26 cellular contexts compared by ENCODE assay signal in the genomic region with DNA sequence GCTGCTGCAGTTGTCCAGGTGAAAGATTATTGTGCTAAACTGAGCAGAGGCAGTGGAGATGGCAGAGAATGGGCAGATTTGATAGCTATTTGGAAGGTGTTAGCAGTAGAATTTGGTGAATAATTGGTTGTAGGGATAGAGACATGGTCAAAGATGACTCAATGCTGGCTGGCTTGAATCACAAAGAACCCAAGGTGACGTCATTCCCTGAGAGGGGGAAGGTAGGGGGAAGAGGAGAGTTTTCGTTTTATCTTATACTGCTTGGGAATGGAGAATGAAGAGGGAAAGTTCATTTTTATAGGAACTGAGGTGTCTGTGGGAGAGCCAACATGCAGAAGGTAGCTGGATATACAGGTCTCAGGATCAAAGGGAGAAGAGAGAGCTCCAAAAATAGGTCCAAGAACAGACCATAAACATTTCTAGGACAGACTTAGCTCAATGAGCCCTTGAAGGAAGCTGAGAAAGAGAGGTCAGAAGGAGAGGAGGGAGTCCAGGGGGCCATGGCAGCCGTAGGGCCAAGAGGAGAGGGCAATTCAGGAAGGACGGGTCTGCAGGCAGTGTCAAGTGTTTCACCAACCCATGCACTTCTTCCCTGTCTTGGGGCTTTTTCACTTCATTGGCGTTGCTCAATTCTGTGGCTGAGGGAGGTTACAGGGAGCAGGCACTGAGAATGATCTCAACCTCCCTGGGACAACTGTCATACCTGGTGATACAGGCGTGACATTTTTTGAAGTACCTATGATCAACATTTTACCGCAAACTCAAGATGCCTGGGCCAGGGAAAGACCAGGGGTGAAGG.
A peak's percentile ranks its signal among the peaks of the same experiment; 100 is the strongest.
DNase-seq lines count a peak whose midpoint lies in the region; ATAC-seq lines count a peak whose summit lies in the region.
"Had no signal": no experiment of that assay in that cellular context is flagged by ENCODE, and none has a peak within 500 bp of the region (broad histone marks: within the 10 kb centered on the region; RNA-seq: fewer than 3 reads in every experiment).

No MANE protein-coding gene starts in this region.

- no peak overlapping the region for H3K4me3 ChIP-seq in mesenchymal stem cell (ENCODE audit: insufficient read depth in 1 of 2, low read depth in 1 of 2, low read length in 2 of 2)
- H3K4me3 ChIP-seq: body of pancreas, HAP-1, heart left ventricle, PC-9 had no signal

- H4K91ac ChIP-seq in mesenchymal stem cell (ENCODE audit: low read length) = peak overlapping the region; percentile 39

- no peaks in the 10 kb centered on the region for H3K9me3 ChIP-seq in mesenchymal stem cell (ENCODE audit: control insufficient read depth, low read length)
- H3K9me3 ChIP-seq: body of pancreas, HAP-1, heart left ventricle had no signal

- no peak overlapping the region for H2AK5ac ChIP-seq in mesenchymal stem cell (ENCODE audit: low read length, severe bottlenecking)

- H2BK12ac ChIP-seq in mesenchymal stem cell (ENCODE audit: low read length in 2 of 2) = peak overlapping the region in 1 of 2 experiments; percentile 7

- H3K27ac ChIP-seq in mesenchymal stem cell (ENCODE audit: low read length, poor library complexity, severe bottlenecking) = no peak overlapping the region
- H3K27ac ChIP-seq: 22Rv1, body of pancreas, heart left ventricle, PC-9 had no signal

- H3K23ac ChIP-seq in mesenchymal stem cell (ENCODE audit: low read length in 2 of 2) = no peak overlapping the region

- no peaks in the 10 kb centered on the region for H3K4me1 ChIP-seq in mesenchymal stem cell (ENCODE audit: control insufficient read depth, insufficient read depth, low read depth, low read length)
- H3K4me1 ChIP-seq: body of pancreas, HAP-1, heart left ventricle had no signal

- H3K36me3 ChIP-seq in mesenchymal stem cell (ENCODE audit: control insufficient read depth in 1 of 2, insufficient read depth in 2 of 2, low read depth in 1 of 2, low read length in 2 of 2) = no peaks in the 10 kb centered on the region
- H3K36me3 ChIP-seq: HAP-1, heart left ventricle had no signal

- H3K79me1 ChIP-seq in mesenchymal stem cell (replicated peaks; ENCODE audit: low read length, poor library complexity, severe bottlenecking) = no peaks in the 10 kb centered on the region

- H2BK5ac ChIP-seq in mesenchymal stem cell (ENCODE audit: low read depth, low read length, poor library complexity, severe bottlenecking) = no peak overlapping the region

- no peak overlapping the region for H2AFZ ChIP-seq in mesenchymal stem cell (ENCODE audit: low read depth, low read length)
- H2AFZ ChIP-seq: PC-9 had no signal

- no peak overlapping the region for H3K14ac ChIP-seq in mesenchymal stem cell (ENCODE audit: low read length in 2 of 2)

- peak overlapping the region; percentile 23 for H4K8ac ChIP-seq in mesenchymal stem cell (ENCODE audit: low read length)

- no peak overlapping the region for H3K9ac ChIP-seq in mesenchymal stem cell (ENCODE audit: low read length)

- no peak overlapping the region for H2BK120ac ChIP-seq in mesenchymal stem cell (ENCODE audit: low read depth, low read length)

- WGBS in mesenchymal stem cell = 77% methylated on average over 6 of the region's 7 CpGs

- peak overlapping the region; percentile 4 to 6 for H3K18ac ChIP-seq in mesenchymal stem cell (ENCODE audit: low read depth in 1 of 2, low read length in 2 of 2)

- no peak overlapping the region for H3K4ac ChIP-seq in mesenchymal stem cell (ENCODE audit: low read depth in 1 of 2, low read length in 2 of 2)

- peak; percentile 9 for DNase-seq in DMS53 (lab: John Stamatoyannopoulos, UW)
- no peak for DNase-seq in DMS53 treated with DMSO at 0.1 percent for 48 hours (lab: John Stamatoyannopoulos, UW; ENCODE audit: unreplicated experiment)
- peak; percentile 72 for DNase-seq in NOMO-1 treated with DMSO at 0.1 percent for 48 hours (lab: John Stamatoyannopoulos, UW; ENCODE audit: unreplicated experiment)
- peak; percentile 5 for DNase-seq in astrocyte of the hippocampus (ENCODE audit: low read depth, low spot score)
- no peak for DNase-seq in mesenchymal stem cell
- no peak for DNase-seq in G401 (ENCODE audit: low spot score)
- DNase-seq in HK-2 (ENCODE audit: unreplicated experiment) = no peak
- DNase-seq: activated CD4-positive, alpha-beta T cell treated with anti-CD3 and anti-CD28 coated beads for 36 hours; activated CD8-positive, alpha-beta memory T cell treated with anti-CD3 and anti-CD28 coated beads for 24 hours; activated gamma-delta T cell; activated T-cell treated with anti-CD3 and anti-CD28 coated beads, Interleukin-2, amount 50 U/mL, for 1 hour; body of pancreas; effector CD4-positive, alpha-beta T cell; heart left ventricle; naive thymus-derived CD4-positive, alpha-beta T cell; NCI-H187; NCI-H345; NCI-H748 treated with DMSO at 0.1 percent for 48 hours; occipital lobe; PC-9; SHP77; stimulated activated CD4-positive, alpha-beta T cell treated with anti-CD3 and anti-CD28 coated beads, Interleukin-1b, Interleukin-23, amount 100 ng/mL, for 48 hours; T-cell had no signal

- no peaks in the 10 kb centered on the region for H3K27me3 ChIP-seq in mesenchymal stem cell (ENCODE audit: control insufficient read depth in 1 of 2, insufficient read depth in 1 of 2, low read length in 2 of 2)
- H3K27me3 ChIP-seq: body of pancreas, heart left ventricle had no signal

- in situ Hi-C loops in G401 (cut with HindIII; ENCODE audit: low sequenced_read_pairs) = no loop called here

- H2BK15ac ChIP-seq in mesenchymal stem cell (ENCODE audit: low read depth, poor library complexity, severe bottlenecking) = peak overlapping the region; percentile 28

- H3K4me2 ChIP-seq in mesenchymal stem cell (ENCODE audit: low read length, poor library complexity, severe bottlenecking) = no peak overlapping the region
- H3K4me2 ChIP-seq: PC-9 had no signal

- ATAC-seq in GM19455 (IDR thresholded peaks at IDR 0.05; ENCODE audit: unreplicated experiment) = no peak
- ATAC-seq: activated CD4-positive, alpha-beta T cell treated with anti-CD3 and anti-CD28 coated beads for 36 hours; body of pancreas; heart left ventricle; naive thymus-derived CD4-positive, alpha-beta T cell; T-cell had no signal

Comparison
In these comparisons a context has a peak if more than half of its experiments do, and no peak if none do; other contexts are left out.
1. DNase-seq: peak in DMS53 (single experiment), NOMO-1 treated with DMSO at 0.1 percent for 48 hours (single experiment) and astrocyte of the hippocampus (single experiment); none in DMS53 treated with DMSO at 0.1 percent for 48 hours (single experiment), mesenchymal stem cell (single experiment), G401 (single experiment) and HK-2 (single experiment).